ENCODE assay signal across 29 cellular contexts in the genomic region with DNA sequence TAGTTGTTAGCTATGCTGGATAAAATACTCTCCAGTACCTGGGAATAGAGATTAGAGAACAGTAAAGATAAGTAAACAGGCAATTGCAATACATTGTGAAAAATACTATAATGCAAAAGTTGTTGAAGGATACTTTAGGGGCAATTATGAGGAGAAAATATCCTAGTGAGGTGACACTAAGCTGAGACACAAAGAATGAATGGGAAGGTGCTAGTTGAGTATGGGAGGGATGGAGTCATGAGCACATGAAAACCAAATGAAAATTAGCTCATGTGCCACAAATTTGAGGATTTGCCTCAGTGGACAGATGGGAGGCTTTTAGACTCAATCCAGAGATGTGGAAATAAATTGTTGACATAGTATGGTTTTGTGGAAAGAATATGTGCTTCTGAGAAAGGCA.
"Had no signal": no experiment of that assay in that cellular context is flagged by ENCODE, and none has a peak within 500 bp of the region (broad histone marks: within the 10 kb centered on the region; RNA-seq: fewer than 3 reads in every experiment).

No MANE protein-coding gene starts in this region.

- H3K27me3 ChIP-seq: adrenal gland, ascending aorta, body of pancreas, brain microvascular endothelial cell, breast epithelium, cardiac muscle cell had no signal

- H3K4me3 ChIP-seq: adrenal gland, ascending aorta, body of pancreas, breast epithelium, cardiac muscle cell had no signal

- H3K4me1 ChIP-seq: adrenal gland, ascending aorta, body of pancreas, breast epithelium had no signal

- H3K9me3 ChIP-seq: adrenal gland, ascending aorta, body of pancreas, breast epithelium had no signal

- H3K27ac ChIP-seq: adrenal gland, ascending aorta, body of pancreas, brain microvascular endothelial cell, breast epithelium, cardiac muscle cell had no signal

- DNase-seq: activated effector memory CD4-positive, alpha-beta T cell treated with anti-CD3 and anti-CD28 coated beads, Interleukin-2, amount 50 U/mL, for 16 hours; activated effector memory CD4-positive, alpha-beta T cell treated with Interleukin-2 at 50 U/mL for 16 hours; activated gamma-delta T cell; activated gamma-delta T cell treated with Interleukin-2 at 50 U/mL for 16 hours; activated naive CD4-positive, alpha-beta T cell; activated naive CD4-positive, alpha-beta T cell treated with anti-CD3 and anti-CD28 coated beads for 36 hours; activated naive CD4-positive, alpha-beta T cell treated with anti-CD3 and anti-CD28 coated beads, Interleukin-2, amount 10 ng/mL, durations not matched to agents 7 days and 5 days; activated naive CD4-positive, alpha-beta T cell treated with anti-CD3 and anti-CD28 coated beads, Interleukin-2, amount 50 U/mL, for 16 hours; activated naive CD4-positive, alpha-beta T cell treated with Interleukin-2 at 50 U/mL for 16 hours; activated naive CD8-positive, alpha-beta T cell treated with anti-CD3 and anti-CD28 coated beads for 36 hours; activated naive CD8-positive, alpha-beta T cell treated with anti-CD3 and anti-CD28 coated beads, Interleukin-2, amount 10 ng/mL, durations not matched to agents 7 days and 5 days; activated naive CD8-positive, alpha-beta T cell treated with anti-CD3 and anti-CD28 coated beads, Interleukin-2, amount 50 U/mL, for 24 hours; activated T-cell treated with anti-CD3 and anti-CD28 coated beads, Interleukin-2, amount 50 U/mL, for 24 hours; activated T-cell treated with anti-CD3 and anti-CD28 coated beads, Interleukin-2, amount 50 U/mL, for 4 hours; activated T-cell treated with anti-CD3 and anti-CD28 coated beads, Interleukin-2, amount 50 U/mL, for 48 hours; activated T-cell treated with anti-CD3 and anti-CD28 coated beads, Interleukin-2, amount 50 U/mL, for 72 hours; adrenal gland; amniotic stem cell; amygdala; anterior cingulate cortex; aorta; body of pancreas; brain microvascular endothelial cell; caudate nucleus; central memory CD4-positive, alpha-beta T cell; cerebellar nuclear complex had no signal

- H3K36me3 ChIP-seq: adrenal gland, ascending aorta, brain microvascular endothelial cell, breast epithelium, cardiac muscle cell had no signal
